Comparison of ENCODE assay signal across 16 cellular contexts in genomic region chr4:134807231-134807745, GRCh38.
DNase-seq lines count a peak whose midpoint lies in the region; ATAC-seq and TF ChIP-seq lines count a peak whose summit lies in the region.
"Had no signal": no experiment of that assay in that cellular context is flagged by ENCODE, and none has a peak within 500 bp of the region (broad histone marks: within the 10 kb centered on the region; RNA-seq: fewer than 3 reads in every experiment).

No MANE protein-coding gene starts in this region.

- H3K36me3 Mint-ChIP-seq in activated naive CD8-positive, alpha-beta T cell treated with anti-CD3 and anti-CD28 coated beads, Interleukin-2, amount 50 U/mL, for 24 hours (ENCODE audit: low read depth) = no peaks in the 10 kb centered on the region

- peak overlapping the region; percentile 94; the same call in 1 of the 2 replicates for H2AFZ ChIP-seq in OCI-LY1 (ENCODE audit: low read length)
- H2AFZ ChIP-seq: GM23248 had no signal

- no peaks in the 10 kb centered on the region for H4K20me1 ChIP-seq in OCI-LY1 (ENCODE audit: insufficient read depth, low read length)

- H3K9ac ChIP-seq in OCI-LY1 (ENCODE audit: low read length) = no peak overlapping the region
- H3K9ac ChIP-seq: GM23248 had no signal

- no peaks in the 10 kb centered on the region for H3K36me3 ChIP-seq in OCI-LY1 (ENCODE audit: insufficient read depth, low read length)

- H3F3A ChIP-seq in OCI-LY1 (ENCODE audit: insufficient read depth, low read length) = no peaks in the 10 kb centered on the region

- no peaks in the 10 kb centered on the region for H3K79me2 ChIP-seq in OCI-LY1 (ENCODE audit: insufficient read depth, low read length)

- H3K27ac Mint-ChIP-seq in activated naive CD8-positive, alpha-beta T cell treated with anti-CD3 and anti-CD28 coated beads, Interleukin-2, amount 50 U/mL, for 24 hours = no peak overlapping the region

- no peak for TF ChIP-seq CTCF in OCI-LY1 (IDR thresholded peaks at IDR 0.05; ENCODE audit: low read length)

- DNase-seq in COLO829 (ENCODE audit: low spot score) (peak; percentile 43), fibroblast of peridontal ligament (ENCODE audit: extremely low read depth) (peak; percentile 29), myocyte (ENCODE audit: low read depth) (peak; percentile 2), HuH-7 (ENCODE audit: low spot score) (no peak), AG08395 (ENCODE audit: low spot score) (no peak)
- no peak for DNase-seq in activated naive CD8-positive, alpha-beta T cell treated with anti-CD3 and anti-CD28 coated beads, Interleukin-2, amount 50 U/mL, for 24 hours
- DNase-seq: Calu3, GM23248, NCI-H1048, NCI-H146, NCI-H2081 treated with DMSO at 0.1 percent for 48 hours, NCI-H226, NCI-H526 treated with DMSO at 0.1 percent for 48 hours, Right ventricle myocardium superior had no signal

- no peak overlapping the region for H3K4me3 ChIP-seq in OCI-LY1 (ENCODE audit: low read depth, low read length, poor library complexity, severe bottlenecking)
- H3K4me3 ChIP-seq: GM23248 had no signal

- H3K4me1 Mint-ChIP-seq in activated naive CD8-positive, alpha-beta T cell treated with anti-CD3 and anti-CD28 coated beads, Interleukin-2, amount 50 U/mL, for 24 hours = no peaks in the 10 kb centered on the region

- H3K9me2 ChIP-seq in OCI-LY1 (ENCODE audit: low read depth, low read length) = no peaks in the 10 kb centered on the region

- H3K9me3 ChIP-seq in OCI-LY1 (ENCODE audit: low read length) = no peaks in the 10 kb centered on the region

- H3K27ac ChIP-seq in OCI-LY1 (ENCODE audit: low read depth, low read length, poor library complexity, severe bottlenecking) = peak overlapping the region; percentile 3
- H3K27ac ChIP-seq: GM23248 had no signal

- H3K27me3 ChIP-seq in OCI-LY1 (ENCODE audit: insufficient read depth, low read length) = no peaks in the 10 kb centered on the region

- H3K4me3 Mint-ChIP-seq in activated naive CD8-positive, alpha-beta T cell treated with anti-CD3 and anti-CD28 coated beads, Interleukin-2, amount 50 U/mL, for 24 hours = no peak overlapping the region

- no peaks in the 10 kb centered on the region for H3K27me3 Mint-ChIP-seq in activated naive CD8-positive, alpha-beta T cell treated with anti-CD3 and anti-CD28 coated beads, Interleukin-2, amount 50 U/mL, for 24 hours

- H3K9me3 Mint-ChIP-seq in activated naive CD8-positive, alpha-beta T cell treated with anti-CD3 and anti-CD28 coated beads, Interleukin-2, amount 50 U/mL, for 24 hours = peaks cover 3% of the 10 kb centered on the region

- H3K4me1 ChIP-seq in OCI-LY1 (ENCODE audit: insufficient read depth, low read length, severe bottlenecking) = peaks cover 13% of the 10 kb centered on the region

- no peak overlapping the region for H3K4me2 ChIP-seq in OCI-LY1 (ENCODE audit: low read length)

- ATAC-seq in activated naive CD8-positive, alpha-beta T cell treated with anti-CD3 and anti-CD28 coated beads, Interleukin-2, amount 50 U/mL, for 24 hours = no peak
- no peak for ATAC-seq in HG02678 (IDR thresholded peaks at IDR 0.05; ENCODE audit: unreplicated experiment)

Comparison
In these comparisons a context has a peak if more than half of its experiments do, and no peak if none do; other contexts are left out.
1. DNase-seq: peak in COLO829 (single experiment), fibroblast of peridontal ligament (single experiment) and myocyte (single experiment); none in HuH-7 (single experiment), AG08395 (single experiment) and activated naive CD8-positive, alpha-beta T cell treated with anti-CD3 and anti-CD28 coated beads, Interleukin-2, amount 50 U/mL, for 24 hours (single experiment).